14 cellular contexts compared by ENCODE assay signal in the genomic region with DNA sequence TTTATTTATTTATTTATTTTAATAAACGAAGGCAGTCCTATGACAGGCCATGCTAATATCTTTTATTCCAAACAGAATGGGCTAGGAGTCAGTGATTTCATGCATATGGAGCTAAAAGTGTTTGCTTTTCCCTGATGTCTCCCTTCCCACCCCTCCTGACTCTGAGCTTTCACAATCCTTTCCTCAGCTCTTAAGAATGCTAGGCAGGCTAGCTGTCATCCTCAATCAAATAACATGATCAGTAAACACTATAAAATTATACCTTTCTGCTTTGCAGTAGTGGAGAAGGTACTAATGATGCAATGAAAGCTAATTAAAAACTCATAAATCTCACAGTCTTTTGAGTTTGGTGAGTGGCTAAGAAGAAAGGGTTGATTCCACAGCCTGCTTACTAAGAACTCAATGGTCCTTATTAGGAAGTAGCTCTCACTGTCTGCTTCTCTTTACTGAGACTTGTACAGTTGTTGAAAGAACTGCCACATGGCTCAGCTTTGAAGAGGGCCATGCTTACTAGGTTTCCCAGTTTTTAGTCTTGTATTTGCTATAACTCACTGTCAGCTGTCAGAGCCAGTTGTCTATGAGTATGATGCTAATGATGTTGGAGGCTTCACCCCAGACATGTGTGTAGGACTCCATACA.
DNase-seq lines count a peak whose midpoint lies in the region; ATAC-seq and TF ChIP-seq lines count a peak whose summit lies in the region.
"Had no signal": no experiment of that assay in that cellular context is flagged by ENCODE, and none has a peak within 500 bp of the region (broad histone marks: within the 10 kb centered on the region; RNA-seq: fewer than 3 reads in every experiment).

No MANE protein-coding gene starts in this region.

- H3K27ac ChIP-seq in SK-N-SH (ENCODE audit: low read depth in 2 of 2, low read length in 1 of 2), result peak overlapping the region in 1 of 2 experiments; percentile 46; a peak in 2 of 4 replicates
- no peak overlapping the region for H3K27ac ChIP-seq in gastroesophageal sphincter
- H3K27ac ChIP-seq in Karpas-422 (ENCODE audit: low read length), result no peak overlapping the region
- H3K27ac ChIP-seq: SK-N-MC had no signal

- no peak overlapping the region for H2AFZ ChIP-seq in SK-N-SH (ENCODE audit: low read depth)
- H2AFZ ChIP-seq in Karpas-422 (ENCODE audit: low read length), result no peak overlapping the region

- H3K27me3 ChIP-seq in SK-N-SH (ENCODE audit: insufficient read depth) (no peaks in the 10 kb centered on the region), gastroesophageal sphincter (no peaks in the 10 kb centered on the region), Karpas-422 (ENCODE audit: low read length) (no peaks in the 10 kb centered on the region)

- ATAC-seq in gastroesophageal sphincter, result peak; percentile 72
- no peak for ATAC-seq in Right ventricle myocardium inferior
- ATAC-seq: activated CD8-positive, alpha-beta T cell treated with anti-CD3 and anti-CD28 coated beads, Interleukin-2, amount 10 ng/mL, durations not matched to agents 7 days and 5 days; activated naive CD8-positive, alpha-beta T cell treated with anti-CD3 and anti-CD28 coated beads, Interleukin-2, amount 50 U/mL, for 24 hours; left ventricle myocardium superior had no signal

- no peaks in the 10 kb centered on the region for H3K9me2 ChIP-seq in SK-N-SH
- H3K9me2 ChIP-seq in Karpas-422 (replicated peaks; ENCODE audit: insufficient read depth, low read length), result no peaks in the 10 kb centered on the region

- intact Hi-C loops in posterior vena cava (cut with DNase I) (no loop called here), Right ventricle myocardium inferior (cut with DNase I) (no loop called here)

- CTCF ChIA-PET in SK-N-SH (lab: Yijun Ruan, JAX), result no interaction called here

- H3K4me2 ChIP-seq in SK-N-SH (no peak overlapping the region), Karpas-422 (ENCODE audit: low read depth, low read length, poor library complexity, severe bottlenecking) (no peak overlapping the region)

- no peak for TF ChIP-seq RAD21 in SK-N-SH (IDR thresholded peaks at IDR 0.05; ENCODE audit: low read length)

- peak; percentile 18 for DNase-seq in SIG-M5 treated with dmso at 0.1 percent for 504 hours (lab: John Stamatoyannopoulos, UW; ENCODE audit: unreplicated experiment)
- no peak for DNase-seq in SIG-M5 (lab: John Stamatoyannopoulos, UW)
- DNase-seq in SK-N-SH, result no peak
- DNase-seq in posterior vena cava (ENCODE audit: low spot score), result no peak
- no peak for DNase-seq in Right ventricle myocardium inferior (ENCODE audit: missing footprints)
- no peak for DNase-seq in Karpas-422
- no peak for DNase-seq in SW 1271 (lab: John Stamatoyannopoulos, UW)
- DNase-seq: activated CD8-positive, alpha-beta T cell treated with anti-CD3 and anti-CD28 coated beads, Interleukin-2, amount 10 ng/mL, durations not matched to agents 7 days and 5 days; activated naive CD8-positive, alpha-beta T cell treated with anti-CD3 and anti-CD28 coated beads, Interleukin-2, amount 50 U/mL, for 24 hours; erythroblast; left ventricle myocardium superior; NCI-H146 had no signal

- no peaks in the 10 kb centered on the region for H3K9me3 ChIP-seq in SK-N-SH
- no peaks in the 10 kb centered on the region for H3K9me3 ChIP-seq in gastroesophageal sphincter
- H3K9me3 ChIP-seq in Karpas-422 (ENCODE audit: low read length), result no peaks in the 10 kb centered on the region

- H3K4me3 ChIP-seq in SK-N-SH (ENCODE audit: low read depth in 2 of 2, low read length in 1 of 2) (no peak overlapping the region), gastroesophageal sphincter (no peak overlapping the region), Karpas-422 (ENCODE audit: low read length) (no peak overlapping the region)
- H3K4me3 ChIP-seq: SK-N-MC had no signal

- H3K36me3 ChIP-seq in SK-N-SH (replicated peaks in 1 of 2; ENCODE audit: control insufficient read depth in 1 of 2, insufficient read depth in 2 of 2, low read length in 1 of 2), result no peaks in the 10 kb centered on the region
- H3K36me3 ChIP-seq in gastroesophageal sphincter, result no peaks in the 10 kb centered on the region
- H3K36me3 ChIP-seq in Karpas-422 (ENCODE audit: insufficient read depth, low read length), result no peaks in the 10 kb centered on the region

- H3K79me2 ChIP-seq in SK-N-SH (ENCODE audit: insufficient read depth), result no peaks in the 10 kb centered on the region
- no peaks in the 10 kb centered on the region for H3K79me2 ChIP-seq in Karpas-422 (ENCODE audit: low read length)

- TF ChIP-seq POLR2A in gastroesophageal sphincter (IDR thresholded peaks at IDR 0.05), result no peak

- H3F3A ChIP-seq in SK-N-SH (replicated peaks; ENCODE audit: insufficient read depth), result peaks cover 32% of the 10 kb centered on the region

- H3K9ac ChIP-seq in SK-N-SH (no peak overlapping the region), Karpas-422 (ENCODE audit: low read length) (no peak overlapping the region)

- 42% methylated on average over 1 of the region's 1 CpG for WGBS in SK-N-SH (ENCODE audit: low lambda C conversion rate)
- 21 to 71% methylated on average over 1 of the region's 1 CpG for WGBS in gastroesophageal sphincter (ENCODE audit: low coverage in 1 of 2), 2 donors

- TF ChIP-seq EP300 in SK-N-SH (IDR thresholded peaks at IDR 0.05; ENCODE audit: borderline replicate concordance in 1 of 2, low read depth in 1 of 2, low read length in 1 of 2) (peak in 1 of 2 experiments; percentile 36; a peak in 1 of 4 replicates), gastroesophageal sphincter (IDR thresholded peaks at IDR 0.05) (no peak)

- POLR2A ChIA-PET in SK-N-SH (lab: Yijun Ruan, JAX), result no interaction called here

- H4K20me1 ChIP-seq in SK-N-SH (ENCODE audit: insufficient read depth) (no peaks in the 10 kb centered on the region), Karpas-422 (ENCODE audit: insufficient read depth, low read depth, low read length) (no peaks in the 10 kb centered on the region)

- no peak for TF ChIP-seq CTCF in SK-N-SH (IDR thresholded peaks at IDR 0.05)
- no peak for TF ChIP-seq CTCF in gastroesophageal sphincter (IDR thresholded peaks at IDR 0.05)

- peaks cover 0 to 45% of the 10 kb centered on the region in 2 experiments; a peak in 3 of 4 replicates for H3K4me1 ChIP-seq in SK-N-SH (ENCODE audit: control insufficient read depth in 1 of 2, insufficient read depth in 2 of 2, low read depth in 1 of 2, low read length in 1 of 2)
- peaks cover 0 to 10% (median 0%) of the 10 kb centered on the region in 3 donors for H3K4me1 ChIP-seq in gastroesophageal sphincter
- no peaks in the 10 kb centered on the region for H3K4me1 ChIP-seq in Karpas-422 (ENCODE audit: low read length)

TF ChIP-seq in SK-N-SH, 30 proteins besides CTCF, POLR2A, EP300 and RAD21:
- no peak for TF ChIP-seq EZH2phosphoT487 (IDR thresholded peaks at IDR 0.05; ENCODE audit: borderline replicate concordance, low read depth)
- peak; percentile 43; the same call in 1 of the 2 replicates for TF ChIP-seq TCF12 (IDR thresholded peaks at IDR 0.05)
- TF ChIP-seq, protein P1, sequence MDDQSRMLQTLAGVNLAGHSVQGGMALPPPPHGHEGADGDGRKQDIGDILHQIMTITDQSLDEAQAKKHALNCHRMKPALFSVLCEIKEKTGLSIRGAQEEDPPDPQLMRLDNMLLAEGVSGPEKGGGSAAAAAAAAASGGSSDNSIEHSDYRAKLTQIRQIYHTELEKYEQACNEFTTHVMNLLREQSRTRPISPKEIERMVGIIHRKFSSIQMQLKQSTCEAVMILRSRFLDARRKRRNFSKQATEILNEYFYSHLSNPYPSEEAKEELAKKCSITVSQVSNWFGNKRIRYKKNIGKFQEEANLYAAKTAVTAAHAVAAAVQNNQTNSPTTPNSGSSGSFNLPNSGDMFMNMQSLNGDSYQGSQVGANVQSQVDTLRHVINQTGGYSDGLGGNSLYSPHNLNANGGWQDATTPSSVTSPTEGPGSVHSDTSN (IDR thresholded peaks at IDR 0.05), result peak; percentile 75
- peak; percentile 34; the same call in 1 of the 2 replicates for TF ChIP-seq JUND (IDR thresholded peaks at IDR 0.05)
TF ChIP-seq in SK-N-SH: peak in this region for 3.
